In genomic region chr1:247295274-247295684, GRCh38 we compare ENCODE assay signal across 25 cellular contexts. TPM values are rescaled to one million over a fixed set of nuclear protein-coding genes. Genes with fewer than 3 reads are reported as not detected.
DNase-seq lines count a peak whose midpoint lies in the region; ATAC-seq and TF ChIP-seq lines count a peak whose summit lies in the region.
"Had no signal": no experiment of that assay in that cellular context is flagged by ENCODE, and none has a peak within 500 bp of the region (broad histone marks: within the 10 kb centered on the region; RNA-seq: fewer than 3 reads in every experiment).

No MANE protein-coding gene starts in this region.

- no peaks in the 10 kb centered on the region for H3K79me1 ChIP-seq in mesendoderm (ENCODE audit: low read length)

- WGBS in mesendoderm (ENCODE audit: extremely low coverage, insufficient coverage, low lambda C conversion rate), result no CpG with 5 or more reads among the region's 6 CpGs
- 71 to 89% methylated on average over 6 of the region's 6 CpGs for WGBS in sigmoid colon, 2 donors

- no peak overlapping the region for H2BK120ac ChIP-seq in mesendoderm (ENCODE audit: low read depth, low read length)

- H2BK5ac ChIP-seq in mesendoderm (ENCODE audit: low read length), result peak overlapping the region; percentile 86

- TF ChIP-seq CTCF in fibroblast of mammary gland (conservative IDR thresholded peaks at IDR 0.05; ENCODE audit: control insufficient read depth, insufficient read depth, low read depth, low read length), result no peak
- no peak for TF ChIP-seq CTCF in left ventricle myocardium inferior (IDR thresholded peaks at IDR 0.05; ENCODE audit: borderline replicate concordance)
- TF ChIP-seq CTCF in sigmoid colon (IDR thresholded peaks at IDR 0.05), result no peak

- H3K27ac ChIP-seq in mesendoderm (ENCODE audit: low read depth, low read length) (peak overlapping the region; percentile 73), left ventricle myocardium inferior (replicated peaks) (no peak overlapping the region), sigmoid colon (no peak overlapping the region)
- H3K27ac ChIP-seq: cardiac muscle cell, thyroid gland had no signal

- DNase-seq in Daoy (ENCODE audit: low read depth) (peak; percentile 91), M059J (ENCODE audit: low read depth) (peak; percentile 75), fibroblast of mammary gland (ENCODE audit: low read depth) (peak; percentile 28), mesendoderm (peak; percentile 97), left ventricle myocardium inferior (no peak), sigmoid colon (no peak)
- DNase-seq in activated CD4-positive, alpha-beta T cell treated with anti-CD3 and anti-CD28 coated beads for 1 hour, result no peak
- DNase-seq: activated CD4-positive, alpha-beta memory T cell treated with anti-CD3 and anti-CD28 coated beads for 36 hours; activated naive CD8-positive, alpha-beta T cell treated with anti-CD3 and anti-CD28 coated beads for 36 hours; activated T-cell treated with anti-CD3 and anti-CD28 coated beads, Interleukin-2, amount 50 U/mL, for 4 hours; CD8-positive, alpha-beta memory T cell; DMS79; head of caudate nucleus; KBM-7; NCI-H1048; NCI-H510A treated with DMSO at 0.1 percent for 48 hours; retina had no signal

- no peak overlapping the region for H4K8ac ChIP-seq in mesendoderm (ENCODE audit: low read depth, low read length)

- H3K4me1 ChIP-seq in mesendoderm (ENCODE audit: control insufficient read depth, low read depth, low read length) (peaks cover 43% of the 10 kb centered on the region), left ventricle myocardium inferior (no peaks in the 10 kb centered on the region), sigmoid colon (no peaks in the 10 kb centered on the region)
- H3K4me1 ChIP-seq: thyroid gland had no signal

- intact Hi-C loops in left ventricle myocardium inferior (cut with micrococcal nuclease) (no loop called here), sigmoid colon (cut with DNase I) (no loop called here)

- H3K9me3 ChIP-seq in left ventricle myocardium inferior (replicated peaks), result no peaks in the 10 kb centered on the region
- no peaks in the 10 kb centered on the region for H3K9me3 ChIP-seq in sigmoid colon
- H3K9me3 ChIP-seq: thyroid gland had no signal

- no peak overlapping the region for H2BK15ac ChIP-seq in mesendoderm (replicated peaks; ENCODE audit: low read depth)

- no peak for TF ChIP-seq POLR2A in sigmoid colon (IDR thresholded peaks at IDR 0.05)

- no peak for TF ChIP-seq EP300 in sigmoid colon (IDR thresholded peaks at IDR 0.05)

- no peak overlapping the region for H3K4ac ChIP-seq in mesendoderm (ENCODE audit: low read depth, low read length)

- no peaks in the 10 kb centered on the region for H3K27me3 ChIP-seq in mesendoderm (ENCODE audit: insufficient read depth, low read length, poor library complexity)
- peaks cover 30% of the 10 kb centered on the region for H3K27me3 ChIP-seq in left ventricle myocardium inferior (ENCODE audit: low read depth)
- no peaks in the 10 kb centered on the region for H3K27me3 ChIP-seq in sigmoid colon
- H3K27me3 ChIP-seq: cardiac muscle cell, thyroid gland had no signal

- no peak for ATAC-seq in HG03139 (IDR thresholded peaks at IDR 0.05; ENCODE audit: unreplicated experiment)
- ATAC-seq: activated T-cell treated with anti-CD3 and anti-CD28 coated beads, Interleukin-2, amount 50 U/mL, for 4 hours; esophagus mucosa; stimulated activated effector memory CD8-positive, alpha-beta T cell treated with anti-CD3 and anti-CD28 coated beads, Interleukin-12 subunit alpha, Interleukin-12 subunit beta, amount 100 ng/mL, for 72 hours had no signal

- no peak overlapping the region for H4K5ac ChIP-seq in mesendoderm (ENCODE audit: low read length)

- H3K4me3 ChIP-seq in fibroblast of mammary gland (ENCODE audit: control insufficient read depth, low read depth, low read length) (no peak overlapping the region), mesendoderm (ENCODE audit: low read length) (no peak overlapping the region), left ventricle myocardium inferior (no peak overlapping the region), sigmoid colon (no peak overlapping the region)
- H3K4me3 ChIP-seq: cardiac muscle cell, thyroid gland had no signal

- peak overlapping the region; percentile 5 for H3K4me2 ChIP-seq in mesendoderm (ENCODE audit: low read length)

- no peak overlapping the region for H3K9ac ChIP-seq in mesendoderm (ENCODE audit: low read length)

- H3K23ac ChIP-seq in mesendoderm (ENCODE audit: low read length), result no peak overlapping the region

- peak overlapping the region; percentile 29 for H3K56ac ChIP-seq in mesendoderm (ENCODE audit: low read length)

- H3K79me2 ChIP-seq in mesendoderm (ENCODE audit: control insufficient read depth, insufficient read depth, low read length), result no peaks in the 10 kb centered on the region

- no peak overlapping the region for H3K18ac ChIP-seq in mesendoderm (ENCODE audit: low read length)

- no peak overlapping the region for H2AK5ac ChIP-seq in mesendoderm (ENCODE audit: low read length)

- H3K36me3 ChIP-seq in mesendoderm (ENCODE audit: control insufficient read depth, insufficient read depth, low read length) (peaks cover 3% of the 10 kb centered on the region), left ventricle myocardium inferior (peaks cover 16% of the 10 kb centered on the region), sigmoid colon (peaks cover 0 to 7% (median 3%) of the 10 kb centered on the region in 4 donors)
- H3K36me3 ChIP-seq: cardiac muscle cell had no signal

RNA-seq across cellular contexts. Expression of gene ZNF496, which starts 36.4 kb away (rescaled TPM):
- 22.1 and 36.4 TPM in 2 replicates for total RNA-seq in Daoy (2014; rRNA removed; shearing (Covaris generic))
- 26.4 and 28.0 TPM in 2 replicates for total RNA-seq in M059J (2014; rRNA removed; shearing (Covaris generic))
- polyA plus RNA-seq in mesendoderm (2013, experiment 1 of 2), result 25.4 TPM
- 26.3 TPM for polyA plus RNA-seq in mesendoderm (2013, experiment 2 of 2)
- 12.8 TPM for total RNA-seq in left ventricle myocardium inferior
- total RNA-seq in sigmoid colon, result 10 to 100 TPM; 31.6 to 70.7 (median 37.3) TPM
- 10 to 100 TPM in 1 of 3 donors, 1 to 10 TPM in 2; 3.2 to 10.1 (median 4.8) TPM for polyA plus RNA-seq in sigmoid colon

RNA-seq across cellular contexts. Expression of gene VN1R5, which starts 39.4 kb away (rescaled TPM):
- total RNA-seq in Daoy (2014; rRNA removed; shearing (Covaris generic)), result not detected in 2 replicates
- total RNA-seq in M059J (2014; rRNA removed; shearing (Covaris generic)), result not detected in 2 replicates
- polyA plus RNA-seq in mesendoderm (2013, experiment 1 of 2), result not detected
- polyA plus RNA-seq in mesendoderm (2013, experiment 2 of 2), result not detected
- total RNA-seq in left ventricle myocardium inferior (not detected), sigmoid colon (not detected)
- not detected for polyA plus RNA-seq in sigmoid colon
- total RNA-seq: activated CD4-positive, alpha-beta memory T cell treated with anti-CD3 and anti-CD28 coated beads for 36 hours; activated naive CD8-positive, alpha-beta T cell treated with anti-CD3 and anti-CD28 coated beads for 36 hours; activated T-cell treated with anti-CD3 and anti-CD28 coated beads, Interleukin-2, amount 50 U/mL, for 4 hours; cardiac muscle cell; CD8-positive, alpha-beta memory T cell; esophagus mucosa; H4; mononuclear cell; thyroid gland had no signal
- polyA plus RNA-seq: AG04450; cardiac muscle cell; CD8-positive, alpha-beta memory T cell had no signal

Comparison
In these comparisons a context has a peak if more than half of its experiments do, and no peak if none do; other contexts are left out.
1. DNase-seq: peak in Daoy (single experiment), M059J (single experiment), fibroblast of mammary gland (single experiment) and mesendoderm (single experiment); none in left ventricle myocardium inferior (single experiment), sigmoid colon (single experiment) and activated CD4-positive, alpha-beta T cell treated with anti-CD3 and anti-CD28 coated beads for 1 hour (single experiment).